ENCODE assay signal across 1 cellular context in the genomic region with DNA sequence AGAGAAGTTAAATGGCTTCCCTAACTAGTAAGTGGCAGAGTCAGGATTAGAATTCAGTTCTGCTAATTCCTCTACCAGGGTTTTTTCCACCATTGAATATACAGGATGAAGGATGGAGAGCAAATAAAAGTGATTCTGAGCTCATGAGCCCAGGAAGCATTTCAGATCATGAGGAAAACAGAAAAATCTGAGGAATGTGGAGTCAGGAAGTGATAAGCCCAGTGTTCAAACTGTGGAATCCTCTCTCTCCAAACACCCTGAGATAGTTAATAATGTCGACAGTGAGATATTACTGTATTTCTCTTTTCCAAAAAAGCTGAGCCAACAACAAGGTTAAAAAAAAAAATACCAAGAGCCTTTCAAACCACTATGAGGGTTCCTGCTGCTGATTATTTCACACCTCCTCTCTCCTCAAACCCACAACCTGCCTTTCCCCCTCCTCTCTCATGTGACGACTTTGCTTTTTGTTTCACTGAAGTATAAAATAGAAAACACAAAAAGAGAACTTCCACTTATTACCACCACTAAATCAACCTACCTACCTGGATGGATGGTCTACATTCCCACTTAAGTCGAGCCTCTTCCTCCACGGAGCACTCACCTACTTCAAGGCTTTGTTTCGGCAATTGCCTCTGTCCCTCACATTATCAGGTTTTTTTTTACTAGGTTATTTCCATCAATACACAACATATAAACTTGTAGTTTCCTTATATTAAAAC.
TF ChIP-seq lines count a peak whose summit lies in the region.

No MANE protein-coding gene starts in this region.

TF ChIP-seq in GM12878, 131 proteins besides CTCF, POLR2A, EP300 and RAD21 (continued from another document):
- TF ChIP-seq, protein P1, sequence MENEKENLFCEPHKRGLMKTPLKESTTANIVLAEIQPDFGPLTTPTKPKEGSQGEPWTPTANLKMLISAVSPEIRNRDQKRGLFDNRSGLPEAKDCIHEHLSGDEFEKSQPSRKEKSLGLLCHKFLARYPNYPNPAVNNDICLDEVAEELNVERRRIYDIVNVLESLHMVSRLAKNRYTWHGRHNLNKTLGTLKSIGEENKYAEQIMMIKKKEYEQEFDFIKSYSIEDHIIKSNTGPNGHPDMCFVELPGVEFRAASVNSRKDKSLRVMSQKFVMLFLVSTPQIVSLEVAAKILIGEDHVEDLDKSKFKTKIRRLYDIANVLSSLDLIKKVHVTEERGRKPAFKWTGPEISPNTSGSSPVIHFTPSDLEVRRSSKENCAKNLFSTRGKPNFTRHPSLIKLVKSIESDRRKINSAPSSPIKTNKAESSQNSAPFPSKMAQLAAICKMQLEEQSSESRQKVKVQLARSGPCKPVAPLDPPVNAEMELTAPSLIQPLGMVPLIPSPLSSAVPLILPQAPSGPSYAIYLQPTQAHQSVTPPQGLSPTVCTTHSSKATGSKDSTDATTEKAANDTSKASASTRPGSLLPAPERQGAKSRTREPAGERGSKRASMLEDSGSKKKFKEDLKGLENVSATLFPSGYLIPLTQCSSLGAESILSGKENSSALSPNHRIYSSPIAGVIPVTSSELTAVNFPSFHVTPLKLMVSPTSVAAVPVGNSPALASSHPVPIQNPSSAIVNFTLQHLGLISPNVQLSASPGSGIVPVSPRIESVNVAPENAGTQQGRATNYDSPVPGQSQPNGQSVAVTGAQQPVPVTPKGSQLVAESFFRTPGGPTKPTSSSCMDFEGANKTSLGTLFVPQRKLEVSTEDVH (IDR thresholded peaks at IDR 0.05; ENCODE audit: low read depth, partially characterized antibody): peak; percentile 15
- TF ChIP-seq, protein P2, sequence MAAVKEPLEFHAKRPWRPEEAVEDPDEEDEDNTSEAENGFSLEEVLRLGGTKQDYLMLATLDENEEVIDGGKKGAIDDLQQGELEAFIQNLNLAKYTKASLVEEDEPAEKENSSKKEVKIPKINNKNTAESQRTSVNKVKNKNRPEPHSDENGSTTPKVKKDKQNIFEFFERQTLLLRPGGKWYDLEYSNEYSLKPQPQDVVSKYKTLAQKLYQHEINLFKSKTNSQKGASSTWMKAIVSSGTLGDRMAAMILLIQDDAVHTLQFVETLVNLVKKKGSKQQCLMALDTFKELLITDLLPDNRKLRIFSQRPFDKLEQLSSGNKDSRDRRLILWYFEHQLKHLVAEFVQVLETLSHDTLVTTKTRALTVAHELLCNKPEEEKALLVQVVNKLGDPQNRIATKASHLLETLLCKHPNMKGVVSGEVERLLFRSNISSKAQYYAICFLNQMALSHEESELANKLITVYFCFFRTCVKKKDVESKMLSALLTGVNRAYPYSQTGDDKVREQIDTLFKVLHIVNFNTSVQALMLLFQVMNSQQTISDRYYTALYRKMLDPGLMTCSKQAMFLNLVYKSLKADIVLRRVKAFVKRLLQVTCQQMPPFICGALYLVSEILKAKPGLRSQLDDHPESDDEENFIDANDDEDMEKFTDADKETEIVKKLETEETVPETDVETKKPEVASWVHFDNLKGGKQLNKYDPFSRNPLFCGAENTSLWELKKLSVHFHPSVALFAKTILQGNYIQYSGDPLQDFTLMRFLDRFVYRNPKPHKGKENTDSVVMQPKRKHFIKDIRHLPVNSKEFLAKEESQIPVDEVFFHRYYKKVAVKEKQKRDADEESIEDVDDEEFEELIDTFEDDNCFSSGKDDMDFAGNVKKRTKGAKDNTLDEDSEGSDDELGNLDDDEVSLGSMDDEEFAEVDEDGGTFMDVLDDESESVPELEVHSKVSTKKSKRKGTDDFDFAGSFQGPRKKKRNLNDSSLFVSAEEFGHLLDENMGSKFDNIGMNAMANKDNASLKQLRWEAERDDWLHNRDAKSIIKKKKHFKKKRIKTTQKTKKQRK (IDR thresholded peaks at IDR 0.05; ENCODE audit: low read depth, low read length): no peak
